ENCODE assay signal across 14 cellular contexts in genomic region chr2:156907806-156908205, GRCh38.
DNase-seq lines count a peak whose midpoint lies in the region; ATAC-seq and TF ChIP-seq lines count a peak whose summit lies in the region.
"Had no signal": no experiment of that assay in that cellular context is flagged by ENCODE, and none has a peak within 500 bp of the region (broad histone marks: within the 10 kb centered on the region; RNA-seq: fewer than 3 reads in every experiment).

No MANE protein-coding gene starts in this region.

- H3K4me2 ChIP-seq in IMR-90 (ENCODE audit: low read depth, low read length) (no peak overlapping the region), osteoblast (ENCODE audit: insufficient read depth, low read length) (peak overlapping the region; percentile 31)

- H3K4me3 ChIP-seq in IMR-90 (ENCODE audit: insufficient read depth, low read depth, low read length) (no peak overlapping the region), osteoblast (ENCODE audit: insufficient read depth, low read length) (no peak overlapping the region)
- H3K4me3 ChIP-seq: stomach had no signal

- POLR2A ChIA-PET in IMR-90 (lab: Charles Lee; ENCODE audit: unreplicated experiment): no interaction called here

- H3K4ac ChIP-seq in IMR-90 (ENCODE audit: low read depth, low read length): no peak overlapping the region

- no peaks in the 10 kb centered on the region; the same call in 1 of the 2 replicates for H3K9me1 ChIP-seq in IMR-90 (ENCODE audit: insufficient read depth, low read length)

- H3K9me3 Mint-ChIP-seq in natural killer cell: peaks cover 1 to 5% of the 10 kb centered on the region in 2 donors
- H3K9me3 Mint-ChIP-seq: CD8-positive, alpha-beta T cell had no signal

- in situ Hi-C loops in IMR-90 (cut with MboI; ENCODE audit: low sequenced_read_pairs): no loop called here

- H4K20me1 ChIP-seq in IMR-90 (ENCODE audit: insufficient read depth, low read length) (no peaks in the 10 kb centered on the region), osteoblast (ENCODE audit: insufficient read depth, low read length) (no peaks in the 10 kb centered on the region)

- no peak overlapping the region for H3K14ac ChIP-seq in IMR-90 (replicated peaks; ENCODE audit: low read depth, low read length)

- H3K27ac ChIP-seq in IMR-90 (ENCODE audit: insufficient read depth, low read length) (no peak overlapping the region), osteoblast (ENCODE audit: low read depth, low read length) (no peak overlapping the region)
- H3K27ac ChIP-seq: stomach had no signal

- DNase-seq in IMR-90: peak; percentile 32
- DNase-seq in osteoblast (ENCODE audit: insufficient read length, low spot score, missing footprints): no peak
- no peak for DNase-seq in GM19238 (ENCODE audit: insufficient read length, low spot score)
- DNase-seq in natural killer cell: no peak
- no peak for DNase-seq in cerebellum (ENCODE audit: low spot score)
- no peak for DNase-seq in central memory CD4-positive, alpha-beta T cell
- DNase-seq: activated T-cell treated with anti-CD3 and anti-CD28 coated beads, Interleukin-2, amount 50 U/mL, for 1 hour; CD8-positive, alpha-beta T cell; midbrain; SIG-M5; stimulated activated CD4-positive, alpha-beta T cell treated with anti-CD3 and anti-CD28 coated beads, Interleukin-2, amount 100 ng/mL, for 48 hours; stomach had no signal

- H4K5ac ChIP-seq in IMR-90 (ENCODE audit: low read depth, low read length): no peak overlapping the region

- no peaks in the 10 kb centered on the region for H3K79me1 ChIP-seq in IMR-90 (ENCODE audit: low read depth in 1 of 2, low read length in 2 of 2)

- no peak overlapping the region for H3K23ac ChIP-seq in IMR-90 (ENCODE audit: low read depth, low read length)

- H3K4me1 Mint-ChIP-seq in natural killer cell: no peaks in the 10 kb centered on the region

- H2AK9ac ChIP-seq in IMR-90 (replicated peaks; ENCODE audit: low read depth, low read length, poor library complexity): no peak overlapping the region

- H3K4me1 ChIP-seq in IMR-90 (ENCODE audit: control insufficient read depth, insufficient read depth, low read length): peaks cover 1% of the 10 kb centered on the region; the same call in 1 of the 2 replicates
- peaks cover 20% of the 10 kb centered on the region for H3K4me1 ChIP-seq in osteoblast (ENCODE audit: insufficient read depth, low read length)
- H3K4me1 ChIP-seq: stomach had no signal

- no TSS peak for BruUV-seq in IMR-90 (replicated peaks; lab: Mats Ljungman, UMichigan)

- H2AK5ac ChIP-seq in IMR-90 (ENCODE audit: low read depth, low read length): no peak overlapping the region

- H3K9me3 ChIP-seq in IMR-90 (ENCODE audit: control insufficient read depth, insufficient read depth, low read length): no peaks in the 10 kb centered on the region
- H3K9me3 ChIP-seq in osteoblast (ENCODE audit: low read depth, low read length): no peaks in the 10 kb centered on the region
- H3K9me3 ChIP-seq: stomach had no signal

- no peak overlapping the region for H3K56ac ChIP-seq in IMR-90 (ENCODE audit: extremely low read depth, insufficient read depth, low read length)

- H3K27me3 ChIP-seq in IMR-90 (ENCODE audit: control insufficient read depth, insufficient read depth, low read length): no peaks in the 10 kb centered on the region
- no peaks in the 10 kb centered on the region for H3K27me3 ChIP-seq in osteoblast (ENCODE audit: insufficient read depth, low read length)
- H3K27me3 ChIP-seq: stomach had no signal

- H2BK120ac ChIP-seq in IMR-90 (ENCODE audit: low read depth, low read length): no peak overlapping the region

- peak; percentile 57 for ATAC-seq in GM19025 (IDR thresholded peaks at IDR 0.05; ENCODE audit: low read depth, unreplicated experiment)
- ATAC-seq in HG02885 (IDR thresholded peaks at IDR 0.05; ENCODE audit: poor library complexity, unreplicated experiment): peak; percentile 74
- ATAC-seq in IMR-90 (ENCODE audit: low read depth): no peak
- no peak for ATAC-seq in natural killer cell
- ATAC-seq: CD8-positive, alpha-beta T cell had no signal

- no peak overlapping the region for H2BK15ac ChIP-seq in IMR-90 (ENCODE audit: low read depth, low read length)

- no peaks in the 10 kb centered on the region for H3K79me2 ChIP-seq in osteoblast (ENCODE audit: insufficient read depth, low read length)

- intact Hi-C loops in IMR-90 (cut with micrococcal nuclease): no loop called here
- intact Hi-C loops in natural killer cell (cut with micrococcal nuclease): no loop called here

- H4K8ac ChIP-seq in IMR-90 (ENCODE audit: low read depth in 2 of 2, low read length in 2 of 2): no peak overlapping the region

- no peaks in the 10 kb centered on the region for H3K27me3 Mint-ChIP-seq in natural killer cell (ENCODE audit: low read depth in 2 of 2)

- no peak for TF ChIP-seq RAD21 in IMR-90 (IDR thresholded peaks at IDR 0.05; ENCODE audit: low read length)

- dilution Hi-C loops in IMR-90 (cut with HindIII; ENCODE audit: low sequenced_read_pairs, unreplicated experiment): no loop called here

- H2BK5ac ChIP-seq in IMR-90 (ENCODE audit: low read depth, low read length, poor library complexity, severe bottlenecking): no peak overlapping the region

- no CpG with 5 or more reads among the region's 3 CpGs for WGBS in IMR-90 (ENCODE audit: extremely low coverage in 2 of 2, insufficient read length in 1 of 2), 2 experiments

- TF ChIP-seq CTCF in IMR-90 (conservative IDR thresholded peaks at IDR 0.05; ENCODE audit: low read depth, low read length): no peak
- no peak for TF ChIP-seq CTCF in osteoblast (IDR thresholded peaks at IDR 0.05; ENCODE audit: extremely low read depth, low read depth, low read length)
- no peak for TF ChIP-seq CTCF in natural killer cell (IDR thresholded peaks at IDR 0.05)

- H2BK20ac ChIP-seq in IMR-90 (ENCODE audit: low read depth, low read length): no peak overlapping the region

- no peak overlapping the region for H3K18ac ChIP-seq in IMR-90 (ENCODE audit: low read depth, low read length)

- H3K9ac ChIP-seq in IMR-90 (ENCODE audit: low read depth, low read length): no peak overlapping the region

- H3K27ac Mint-ChIP-seq in natural killer cell: no peak overlapping the region
- H3K27ac Mint-ChIP-seq: CD8-positive, alpha-beta T cell had no signal

- no peaks in the 10 kb centered on the region for H3K36me3 Mint-ChIP-seq in natural killer cell
- H3K36me3 Mint-ChIP-seq: CD8-positive, alpha-beta T cell had no signal

- H3K4me3 Mint-ChIP-seq in natural killer cell: no peak overlapping the region
- H3K4me3 Mint-ChIP-seq: CD8-positive, alpha-beta T cell had no signal

- no peak overlapping the region for H4K91ac ChIP-seq in IMR-90 (ENCODE audit: insufficient read depth, low read depth, low read length)

- H3K36me3 ChIP-seq in IMR-90 (ENCODE audit: control insufficient read depth, insufficient read depth, low read length) (no peaks in the 10 kb centered on the region), osteoblast (ENCODE audit: insufficient read depth, low read length) (no peaks in the 10 kb centered on the region)
- H3K36me3 ChIP-seq: stomach had no signal

- TF ChIP-seq POLR2A in IMR-90 (IDR thresholded peaks at IDR 0.05; ENCODE audit: low read depth, low read length): no peak

- CTCF ChIA-PET in IMR-90 (lab: Yijun Ruan, JAX): no interaction called here

- H2AFZ ChIP-seq in IMR-90 (replicated peaks; ENCODE audit: low read length, poor library complexity) (no peak overlapping the region), osteoblast (ENCODE audit: low read length) (no peak overlapping the region)

TF ChIP-seq in IMR-90, 13 proteins besides CTCF, POLR2A, EP300 and RAD21:
- no peak for TF ChIP-seq RCOR1 (IDR thresholded peaks at IDR 0.05; ENCODE audit: insufficient replicate concordance, low read length)
- no peak for TF ChIP-seq MAFK (IDR thresholded peaks at IDR 0.05; ENCODE audit: low read depth, low read length)
- no peak for TF ChIP-seq SMC3 (IDR thresholded peaks at IDR 0.05; ENCODE audit: low read depth, low read length)
- no peak for TF ChIP-seq CEBPB (IDR thresholded peaks at IDR 0.05; ENCODE audit: low read depth, low read length)
- TF ChIP-seq NFE2L2 (IDR thresholded peaks at IDR 0.05; ENCODE audit: low read depth, low read length): no peak
TF ChIP-seq in IMR-90: peak in this region for 0.

Comparison
In these comparisons a context has a peak if more than half of its experiments do, and no peak if none do; other contexts are left out.
1. ATAC-seq: peak in GM19025 (single experiment) and HG02885 (single experiment); none in IMR-90 (single experiment) and natural killer cell (0 of 3).